Comparison of ENCODE assay signal across 1 cellular context in genomic region chr2:77104554-77104953, GRCh38.
TF ChIP-seq lines count a peak whose summit lies in the region.

No MANE protein-coding gene starts in this region.

TF ChIP-seq in GM23338, 12 proteins besides CTCF, POLR2A, EP300 and RAD21:
- TF ChIP-seq JUNB (IDR thresholded peaks at IDR 0.05; ENCODE audit: unreplicated experiment), result no peak
- no peak for TF ChIP-seq STAT1 (IDR thresholded peaks at IDR 0.05; ENCODE audit: unreplicated experiment)
- TF ChIP-seq, protein P1, sequence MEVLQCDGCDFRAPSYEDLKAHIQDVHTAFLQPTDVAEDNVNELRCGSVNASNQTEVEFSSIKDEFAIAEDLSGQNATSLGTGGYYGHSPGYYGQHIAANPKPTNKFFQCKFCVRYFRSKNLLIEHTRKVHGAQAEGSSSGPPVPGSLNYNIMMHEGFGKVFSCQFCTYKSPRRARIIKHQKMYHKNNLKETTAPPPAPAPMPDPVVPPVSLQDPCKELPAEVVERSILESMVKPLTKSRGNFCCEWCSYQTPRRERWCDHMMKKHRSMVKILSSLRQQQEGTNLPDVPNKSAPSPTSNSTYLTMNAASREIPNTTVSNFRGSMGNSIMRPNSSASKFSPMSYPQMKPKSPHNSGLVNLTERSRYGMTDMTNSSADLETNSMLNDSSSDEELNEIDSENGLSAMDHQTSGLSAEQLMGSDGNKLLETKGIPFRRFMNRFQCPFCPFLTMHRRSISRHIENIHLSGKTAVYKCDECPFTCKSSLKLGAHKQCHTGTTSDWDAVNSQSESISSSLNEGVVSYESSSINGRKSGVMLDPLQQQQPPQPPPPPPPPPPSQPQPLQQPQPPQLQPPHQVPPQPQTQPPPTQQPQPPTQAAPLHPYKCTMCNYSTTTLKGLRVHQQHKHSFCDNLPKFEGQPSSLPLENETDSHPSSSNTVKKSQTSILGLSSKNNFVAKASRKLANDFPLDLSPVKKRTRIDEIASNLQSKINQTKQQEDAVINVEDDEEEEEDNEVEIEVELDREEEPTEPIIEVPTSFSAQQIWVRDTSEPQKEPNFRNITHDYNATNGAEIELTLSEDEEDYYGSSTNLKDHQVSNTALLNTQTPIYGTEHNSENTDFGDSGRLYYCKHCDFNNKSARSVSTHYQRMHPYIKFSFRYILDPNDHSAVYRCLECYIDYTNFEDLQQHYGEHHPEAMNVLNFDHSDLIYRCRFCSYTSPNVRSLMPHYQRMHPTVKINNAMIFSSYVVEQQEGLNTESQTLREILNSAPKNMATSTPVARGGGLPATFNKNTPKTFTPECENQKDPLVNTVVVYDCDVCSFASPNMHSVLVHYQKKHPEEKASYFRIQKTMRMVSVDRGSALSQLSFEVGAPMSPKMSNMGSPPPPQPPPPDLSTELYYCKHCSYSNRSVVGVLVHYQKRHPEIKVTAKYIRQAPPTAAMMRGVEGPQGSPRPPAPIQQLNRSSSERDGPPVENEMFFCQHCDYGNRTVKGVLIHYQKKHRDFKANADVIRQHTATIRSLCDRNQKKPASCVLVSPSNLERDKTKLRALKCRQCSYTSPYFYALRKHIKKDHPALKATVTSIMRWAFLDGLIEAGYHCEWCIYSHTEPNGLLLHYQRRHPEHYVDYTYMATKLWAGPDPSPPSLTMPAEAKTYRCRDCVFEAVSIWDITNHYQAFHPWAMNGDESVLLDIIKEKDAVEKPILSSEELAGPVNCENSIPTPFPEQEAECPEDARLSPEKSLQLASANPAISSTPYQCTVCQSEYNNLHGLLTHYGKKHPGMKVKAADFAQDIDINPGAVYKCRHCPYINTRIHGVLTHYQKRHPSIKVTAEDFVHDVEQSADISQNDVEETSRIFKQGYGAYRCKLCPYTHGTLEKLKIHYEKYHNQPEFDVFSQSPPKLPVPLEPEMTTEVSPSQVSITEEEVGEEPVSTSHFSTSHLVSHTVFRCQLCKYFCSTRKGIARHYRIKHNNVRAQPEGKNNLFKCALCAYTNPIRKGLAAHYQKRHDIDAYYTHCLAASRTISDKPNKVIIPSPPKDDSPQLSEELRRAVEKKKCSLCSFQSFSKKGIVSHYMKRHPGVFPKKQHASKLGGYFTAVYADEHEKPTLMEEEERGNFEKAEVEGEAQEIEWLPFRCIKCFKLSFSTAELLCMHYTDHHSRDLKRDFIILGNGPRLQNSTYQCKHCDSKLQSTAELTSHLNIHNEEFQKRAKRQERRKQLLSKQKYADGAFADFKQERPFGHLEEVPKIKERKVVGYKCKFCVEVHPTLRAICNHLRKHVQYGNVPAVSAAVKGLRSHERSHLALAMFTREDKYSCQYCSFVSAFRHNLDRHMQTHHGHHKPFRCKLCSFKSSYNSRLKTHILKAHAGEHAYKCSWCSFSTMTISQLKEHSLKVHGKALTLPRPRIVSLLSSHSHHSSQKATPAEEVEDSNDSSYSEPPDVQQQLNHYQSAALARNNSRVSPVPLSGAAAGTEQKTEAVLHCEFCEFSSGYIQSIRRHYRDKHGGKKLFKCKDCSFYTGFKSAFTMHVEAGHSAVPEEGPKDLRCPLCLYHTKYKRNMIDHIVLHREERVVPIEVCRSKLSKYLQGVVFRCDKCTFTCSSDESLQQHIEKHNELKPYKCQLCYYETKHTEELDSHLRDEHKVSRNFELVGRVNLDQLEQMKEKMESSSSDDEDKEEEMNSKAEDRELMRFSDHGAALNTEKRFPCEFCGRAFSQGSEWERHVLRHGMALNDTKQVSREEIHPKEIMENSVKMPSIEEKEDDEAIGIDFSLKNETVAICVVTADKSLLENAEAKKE (CRISPR knock-in tag; IDR thresholded peaks at IDR 0.05), result no peak
TF ChIP-seq in GM23338: peak in this region for 0.
